1 cellular context compared by ENCODE assay signal in genomic region chr19:18063463-18063862, GRCh38.
A peak's percentile ranks its signal among the peaks of the same experiment; 100 is the strongest.
TF ChIP-seq lines count a peak whose summit lies in the region.

No MANE protein-coding gene starts in this region.

TF ChIP-seq in K562, 482 proteins besides CTCF, POLR2A, EP300 and RAD21 (continued from another document and continues in another):
- TF ChIP-seq ZNF518B (CRISPR knock-in tag; IDR thresholded peaks at IDR 0.05) = no peak
- no peak for TF ChIP-seq POU5F1 (IDR thresholded peaks at IDR 0.05; ENCODE audit: borderline replicate concordance, low read depth, low read length, partially characterized antibody)
- peak; percentile 87 for TF ChIP-seq CC2D1A (IDR thresholded peaks at IDR 0.05)
- no peak for TF ChIP-seq ZNF282 (CRISPR knock-in tag; IDR thresholded peaks at IDR 0.05)
- TF ChIP-seq ATF7 (IDR thresholded peaks at IDR 0.05) = 0 out of 2 replicates have a peak, but pooled peaks have one; percentile 30
- no peak for TF ChIP-seq FOXM1 (IDR thresholded peaks at IDR 0.05; ENCODE audit: low read depth)
- no peak for TF ChIP-seq FOXM1 (CRISPR knock-in tag; IDR thresholded peaks at IDR 0.05; ENCODE audit: low read depth)
- TF ChIP-seq NFATC3 (IDR thresholded peaks at IDR 0.05) = no peak
- peak; percentile 40; the same call in 1 of the 2 replicates for TF ChIP-seq RB1 (IDR thresholded peaks at IDR 0.05; ENCODE audit: low read depth)
- no peak for TF ChIP-seq STAT5A (IDR thresholded peaks at IDR 0.05; ENCODE audit: borderline replicate concordance, low read length)
- TF ChIP-seq JUN (IDR thresholded peaks at IDR 0.05; ENCODE audit: borderline replicate concordance, low read depth, low read length) = no peak
- no peak for TF ChIP-seq JUN (CRISPR knock-in tag; IDR thresholded peaks at IDR 0.05; ENCODE audit: borderline replicate concordance)
- TF ChIP-seq RBM25 (IDR thresholded peaks at IDR 0.05; ENCODE audit: low read depth, low read length, severe bottlenecking) = peak; percentile 98
- TF ChIP-seq FOXK1 (CRISPR knock-in tag; IDR thresholded peaks at IDR 0.05; ENCODE audit: borderline replicate concordance) = 0 out of 2 replicates have a peak, but pooled peaks have one; percentile 23
- TF ChIP-seq CEBPG (CRISPR knock-in tag; IDR thresholded peaks at IDR 0.05) = no peak
- TF ChIP-seq CEBPG (tag; conservative IDR thresholded peaks at IDR 0.05 in 1 of 2, IDR thresholded peaks at IDR 0.05 in 1 of 2) = no peak
- no peak for TF ChIP-seq NR2F6 (CRISPR knock-in tag; IDR thresholded peaks at IDR 0.05)
- TF ChIP-seq PTBP1 (IDR thresholded peaks at IDR 0.05; ENCODE audit: low read depth, low read length) = peak; percentile 96
- 0 out of 2 replicates have a peak, but pooled peaks have one; percentile 53 for TF ChIP-seq HLTF (IDR thresholded peaks at IDR 0.05)
- TF ChIP-seq FOXJ2 (tag; IDR thresholded peaks at IDR 0.05) = peak; percentile 58; the same call in 1 of the 2 replicates
- TF ChIP-seq, protein P1, sequence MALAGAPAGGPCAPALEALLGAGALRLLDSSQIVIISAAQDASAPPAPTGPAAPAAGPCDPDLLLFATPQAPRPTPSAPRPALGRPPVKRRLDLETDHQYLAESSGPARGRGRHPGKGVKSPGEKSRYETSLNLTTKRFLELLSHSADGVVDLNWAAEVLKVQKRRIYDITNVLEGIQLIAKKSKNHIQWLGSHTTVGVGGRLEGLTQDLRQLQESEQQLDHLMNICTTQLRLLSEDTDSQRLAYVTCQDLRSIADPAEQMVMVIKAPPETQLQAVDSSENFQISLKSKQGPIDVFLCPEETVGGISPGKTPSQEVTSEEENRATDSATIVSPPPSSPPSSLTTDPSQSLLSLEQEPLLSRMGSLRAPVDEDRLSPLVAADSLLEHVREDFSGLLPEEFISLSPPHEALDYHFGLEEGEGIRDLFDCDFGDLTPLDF (CRISPR knock-in tag; IDR thresholded peaks at IDR 0.05) = no peak
- no peak for TF ChIP-seq ZNF324 (CRISPR knock-in tag; IDR thresholded peaks at IDR 0.05)
- no peak for TF ChIP-seq TAF1 (IDR thresholded peaks at IDR 0.05; ENCODE audit: control insufficient read depth, extremely low read depth, insufficient read depth, low read length, severe bottlenecking)
- peak; percentile 68; the same call in 1 of the 2 replicates for TF ChIP-seq NBN (IDR thresholded peaks at IDR 0.05; ENCODE audit: low read depth)
- TF ChIP-seq CBX8 (IDR thresholded peaks at IDR 0.05; ENCODE audit: borderline replicate concordance, extremely low read depth, low read depth, low read length, poor library complexity, severe bottlenecking) = no peak
- TF ChIP-seq FOXA1 (IDR thresholded peaks at IDR 0.05; ENCODE audit: borderline replicate concordance) = no peak
- no peak for TF ChIP-seq ZNF584 (CRISPR knock-in tag; IDR thresholded peaks at IDR 0.05; ENCODE audit: low read depth)
- TF ChIP-seq MTA1 (IDR thresholded peaks at IDR 0.05; ENCODE audit: borderline replicate concordance) = peak; percentile 69; the same call in 1 of the 2 replicates
- TF ChIP-seq ARID2 (IDR thresholded peaks at IDR 0.05) = peak; percentile 75; the same call in 1 of the 2 replicates
- TF ChIP-seq RBM17 (IDR thresholded peaks at IDR 0.05; ENCODE audit: borderline replicate concordance, low read depth, low read length) = no peak
- TF ChIP-seq THRB (CRISPR knock-in tag; conservative IDR thresholded peaks at IDR 0.05) = no peak
- TF ChIP-seq TAL1 (IDR thresholded peaks at IDR 0.05) = no peak
- TF ChIP-seq ZNF780A (CRISPR knock-in tag; IDR thresholded peaks at IDR 0.05) = no peak
- no peak for TF ChIP-seq PATZ1 (CRISPR knock-in tag; IDR thresholded peaks at IDR 0.05; ENCODE audit: borderline replicate concordance)
- no peak for TF ChIP-seq USF1 (CRISPR knock-in tag; IDR thresholded peaks at IDR 0.05)
- peak; percentile 66 for TF ChIP-seq SMC3 (conservative IDR thresholded peaks at IDR 0.05; ENCODE audit: insufficient read depth, low read depth, low read length)
- TF ChIP-seq FOXK2 (conservative IDR thresholded peaks at IDR 0.05 in 1 of 2, IDR thresholded peaks at IDR 0.05 in 1 of 2; ENCODE audit: low read depth in 2 of 2) = peak; percentile 96 to 97
- peak; percentile 98 for TF ChIP-seq CBX1 (IDR thresholded peaks at IDR 0.05; ENCODE audit: low read depth)
- TF ChIP-seq, protein P2, sequence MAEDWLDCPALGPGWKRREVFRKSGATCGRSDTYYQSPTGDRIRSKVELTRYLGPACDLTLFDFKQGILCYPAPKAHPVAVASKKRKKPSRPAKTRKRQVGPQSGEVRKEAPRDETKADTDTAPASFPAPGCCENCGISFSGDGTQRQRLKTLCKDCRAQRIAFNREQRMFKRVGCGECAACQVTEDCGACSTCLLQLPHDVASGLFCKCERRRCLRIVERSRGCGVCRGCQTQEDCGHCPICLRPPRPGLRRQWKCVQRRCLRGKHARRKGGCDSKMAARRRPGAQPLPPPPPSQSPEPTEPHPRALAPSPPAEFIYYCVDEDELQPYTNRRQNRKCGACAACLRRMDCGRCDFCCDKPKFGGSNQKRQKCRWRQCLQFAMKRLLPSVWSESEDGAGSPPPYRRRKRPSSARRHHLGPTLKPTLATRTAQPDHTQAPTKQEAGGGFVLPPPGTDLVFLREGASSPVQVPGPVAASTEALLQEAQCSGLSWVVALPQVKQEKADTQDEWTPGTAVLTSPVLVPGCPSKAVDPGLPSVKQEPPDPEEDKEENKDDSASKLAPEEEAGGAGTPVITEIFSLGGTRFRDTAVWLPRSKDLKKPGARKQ (CRISPR knock-in tag; IDR thresholded peaks at IDR 0.05) = no peak
- TF ChIP-seq TEAD1 (CRISPR knock-in tag; IDR thresholded peaks at IDR 0.05) = peak in 1 of 2 experiments; percentile 66; a peak in 1 of 4 replicates
- TF ChIP-seq MAFG (tag; conservative IDR thresholded peaks at IDR 0.05) = no peak
- TF ChIP-seq SIRT6 (IDR thresholded peaks at IDR 0.05; ENCODE audit: low read depth, low read length) = no peak
- TF ChIP-seq DIDO1 (tag; IDR thresholded peaks at IDR 0.05; ENCODE audit: low read depth) = no peak
- TF ChIP-seq MCM5 (IDR thresholded peaks at IDR 0.05; ENCODE audit: low read depth) = no peak
- TF ChIP-seq STAG1 (CRISPR knock-in tag; IDR thresholded peaks at IDR 0.05; ENCODE audit: borderline replicate concordance) = peak; percentile 64; the same call in 1 of the 2 replicates
- peak; percentile 95 for TF ChIP-seq CHD4 (IDR thresholded peaks at IDR 0.05; ENCODE audit: insufficient read depth, insufficient replicate concordance, low read depth, low read length, poor library complexity, severe bottlenecking)
- TF ChIP-seq ADNP (tag; IDR thresholded peaks at IDR 0.05) = peak; percentile 88
- TF ChIP-seq KLF1 (tag; IDR thresholded peaks at IDR 0.05) = no peak
- no peak for TF ChIP-seq POLR3A (IDR thresholded peaks at IDR 0.05; ENCODE audit: borderline replicate concordance, extremely low read depth, insufficient read depth, insufficient read length)
- TF ChIP-seq POLR2G (IDR thresholded peaks at IDR 0.05; ENCODE audit: low read depth, low read length) = no peak
- TF ChIP-seq, protein P3, sequence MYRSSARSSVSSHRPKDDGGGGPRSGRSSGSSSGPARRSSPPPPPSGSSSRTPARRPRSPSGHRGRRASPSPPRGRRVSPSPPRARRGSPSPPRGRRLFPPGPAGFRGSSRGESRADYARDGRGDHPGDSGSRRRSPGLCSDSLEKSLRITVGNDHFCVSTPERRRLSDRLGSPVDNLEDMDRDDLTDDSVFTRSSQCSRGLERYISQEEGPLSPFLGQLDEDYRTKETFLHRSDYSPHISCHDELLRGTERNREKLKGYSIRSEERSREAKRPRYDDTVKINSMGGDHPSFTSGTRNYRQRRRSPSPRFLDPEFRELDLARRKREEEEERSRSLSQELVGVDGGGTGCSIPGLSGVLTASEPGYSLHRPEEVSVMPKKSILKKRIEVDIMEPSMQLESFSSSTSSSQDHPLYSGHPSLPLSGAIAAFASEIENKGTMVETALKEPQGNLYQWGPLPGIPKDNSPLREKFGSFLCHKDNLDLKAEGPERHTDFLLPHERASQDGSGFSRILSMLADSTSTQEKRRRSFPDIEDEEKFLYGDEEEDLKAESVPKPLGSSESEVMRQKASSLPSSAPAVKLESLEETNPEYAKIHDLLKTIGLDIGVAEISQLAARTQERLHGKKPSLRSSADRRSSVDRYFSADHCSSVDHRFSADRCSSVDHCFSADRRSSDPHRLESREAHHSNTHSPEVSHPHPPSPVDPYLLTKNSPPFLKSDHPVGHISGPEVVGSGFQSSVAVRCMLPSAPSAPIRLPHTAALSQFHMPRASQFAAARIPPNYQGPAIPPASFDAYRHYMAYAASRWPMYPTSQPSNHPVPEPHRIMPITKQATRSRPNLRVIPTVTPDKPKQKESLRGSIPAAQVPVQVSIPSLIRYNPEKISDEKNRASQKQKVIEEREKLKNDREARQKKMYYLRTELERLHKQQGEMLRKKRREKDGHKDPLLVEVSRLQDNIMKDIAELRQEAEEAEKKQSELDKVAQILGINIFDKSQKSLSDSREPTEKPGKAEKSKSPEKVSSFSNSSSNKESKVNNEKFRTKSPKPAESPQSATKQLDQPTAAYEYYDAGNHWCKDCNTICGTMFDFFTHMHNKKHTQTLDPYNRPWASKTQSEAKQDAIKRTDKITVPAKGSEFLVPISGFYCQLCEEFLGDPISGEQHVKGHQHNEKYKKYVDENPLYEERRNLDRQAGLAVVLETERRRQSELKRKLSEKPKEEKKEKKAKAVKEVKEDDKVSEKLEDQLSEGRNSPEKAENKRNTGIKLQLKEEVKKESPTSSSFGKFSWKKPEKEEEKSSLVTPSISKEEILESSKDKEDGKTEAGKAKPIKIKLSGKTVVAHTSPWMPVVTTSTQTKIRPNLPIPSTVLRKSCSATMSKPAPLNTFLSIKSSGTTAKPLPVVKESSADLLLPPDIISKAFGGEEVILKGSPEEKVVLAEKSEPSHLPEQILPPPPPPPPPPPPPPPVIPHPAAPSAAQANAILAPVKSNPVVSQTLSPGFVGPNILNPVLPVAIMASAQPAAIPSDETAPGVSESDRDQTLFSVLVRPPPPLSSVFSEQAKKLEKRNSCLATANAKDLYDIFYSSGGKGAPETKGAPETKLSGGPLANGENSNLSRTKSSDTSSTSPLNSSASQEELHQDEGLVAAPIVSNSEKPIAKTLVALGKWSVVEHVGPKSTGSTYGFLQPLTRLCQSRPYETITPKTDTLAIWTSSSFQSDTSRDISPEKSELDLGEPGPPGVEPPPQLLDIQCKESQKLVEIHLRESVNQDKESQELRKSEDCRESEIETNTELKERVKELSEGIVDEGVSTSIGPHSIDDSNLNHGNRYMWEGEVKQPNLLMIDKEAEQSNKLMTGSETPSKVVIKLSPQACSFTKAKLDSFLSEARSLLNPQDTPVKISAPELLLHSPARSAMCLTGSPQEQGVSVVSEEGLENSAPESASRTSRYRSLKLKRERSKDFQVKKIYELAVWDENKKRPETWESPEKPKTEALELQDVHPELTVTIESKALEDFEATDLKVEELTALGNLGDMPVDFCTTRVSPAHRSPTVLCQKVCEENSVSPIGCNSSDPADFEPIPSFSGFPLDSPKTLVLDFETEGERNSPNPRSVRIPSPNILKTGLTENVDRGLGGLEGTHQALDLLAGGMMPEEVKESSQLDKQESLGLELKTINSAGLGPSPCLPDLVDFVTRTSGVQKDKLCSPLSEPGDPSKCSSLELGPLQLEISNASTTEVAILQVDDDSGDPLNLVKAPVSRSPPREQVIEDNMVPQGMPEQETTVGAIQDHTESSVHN (IDR thresholded peaks at IDR 0.05; ENCODE audit: borderline replicate concordance in 1 of 2, low read depth in 1 of 2) = no peak
